Comparison of ENCODE assay signal across 1 cellular context in the genomic region with DNA sequence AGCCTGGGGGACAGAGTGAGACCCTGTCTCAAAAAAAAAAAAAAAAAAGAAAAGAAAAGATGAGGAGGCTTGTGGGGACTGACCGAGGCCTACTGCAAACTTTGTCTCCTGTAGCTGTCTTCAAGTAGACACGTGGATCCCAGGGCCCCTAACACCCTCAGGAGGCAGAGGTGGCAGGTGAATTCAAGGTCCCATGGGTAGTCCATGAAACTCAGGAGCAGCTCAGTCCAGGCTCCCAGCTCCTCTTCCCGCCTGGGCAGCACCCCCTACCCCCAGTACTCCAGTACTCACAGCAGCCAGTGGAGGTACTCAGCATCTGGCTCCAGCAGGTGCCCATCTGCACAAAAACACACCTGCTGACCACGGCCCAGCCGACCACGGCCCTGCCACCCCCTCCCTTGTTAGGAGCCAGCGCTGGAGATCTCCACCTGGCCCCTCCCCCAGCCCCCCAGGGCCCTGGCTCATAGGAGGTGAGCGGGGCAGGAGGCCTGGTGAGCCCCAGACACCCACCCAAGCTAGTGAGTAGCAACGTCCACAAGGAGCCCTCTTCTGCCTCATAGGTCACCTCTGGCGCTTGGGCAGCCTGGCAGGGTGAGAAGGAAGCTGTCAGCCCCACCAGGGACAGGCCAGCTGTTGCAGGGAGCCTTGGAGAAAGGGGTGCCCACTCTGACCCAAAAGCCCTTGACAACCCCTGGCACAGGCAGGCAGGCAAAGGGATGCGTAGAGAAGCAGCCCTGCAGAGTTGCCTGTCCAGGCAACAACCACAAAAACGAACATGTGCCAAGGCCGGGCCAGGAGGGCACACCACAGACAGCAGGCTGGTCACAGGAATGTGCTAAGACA.
TF ChIP-seq lines count a peak whose summit lies in the region.

No MANE protein-coding gene starts in this region.

TF ChIP-seq in H1, 55 proteins besides CTCF, POLR2A, EP300 and RAD21:
- no peak for TF ChIP-seq KDM4A (IDR thresholded peaks at IDR 0.05; ENCODE audit: low read depth, low read length, severe bottlenecking)
- no peak for TF ChIP-seq PHF8 (conservative IDR thresholded peaks at IDR 0.05; ENCODE audit: low read depth, low read length)
- no peak for TF ChIP-seq SIX5 (IDR thresholded peaks at IDR 0.05; ENCODE audit: low read depth, low read length)
- TF ChIP-seq, protein P1, sequence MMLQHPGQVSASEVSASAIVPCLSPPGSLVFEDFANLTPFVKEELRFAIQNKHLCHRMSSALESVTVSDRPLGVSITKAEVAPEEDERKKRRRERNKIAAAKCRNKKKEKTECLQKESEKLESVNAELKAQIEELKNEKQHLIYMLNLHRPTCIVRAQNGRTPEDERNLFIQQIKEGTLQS (IDR thresholded peaks at IDR 0.05; ENCODE audit: insufficient read depth, low read depth, low read length), result no peak
- TF ChIP-seq SIRT6 (IDR thresholded peaks at IDR 0.05; ENCODE audit: low read length), result no peak
- TF ChIP-seq CHD7 (IDR thresholded peaks at IDR 0.05; ENCODE audit: insufficient replicate concordance, low read length), result no peak
- TF ChIP-seq BCL11A (IDR thresholded peaks at IDR 0.05; ENCODE audit: low read depth in 2 of 2, low read length in 2 of 2), result no peak
- TF ChIP-seq, protein P2, sequence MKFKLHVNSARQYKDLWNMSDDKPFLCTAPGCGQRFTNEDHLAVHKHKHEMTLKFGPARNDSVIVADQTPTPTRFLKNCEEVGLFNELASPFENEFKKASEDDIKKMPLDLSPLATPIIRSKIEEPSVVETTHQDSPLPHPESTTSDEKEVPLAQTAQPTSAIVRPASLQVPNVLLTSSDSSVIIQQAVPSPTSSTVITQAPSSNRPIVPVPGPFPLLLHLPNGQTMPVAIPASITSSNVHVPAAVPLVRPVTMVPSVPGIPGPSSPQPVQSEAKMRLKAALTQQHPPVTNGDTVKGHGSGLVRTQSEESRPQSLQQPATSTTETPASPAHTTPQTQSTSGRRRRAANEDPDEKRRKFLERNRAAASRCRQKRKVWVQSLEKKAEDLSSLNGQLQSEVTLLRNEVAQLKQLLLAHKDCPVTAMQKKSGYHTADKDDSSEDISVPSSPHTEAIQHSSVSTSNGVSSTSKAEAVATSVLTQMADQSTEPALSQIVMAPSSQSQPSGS (IDR thresholded peaks at IDR 0.05; ENCODE audit: low read length), result no peak
- TF ChIP-seq JUN (IDR thresholded peaks at IDR 0.05; ENCODE audit: low read depth, low read length), result no peak
- TF ChIP-seq SIN3A (conservative IDR thresholded peaks at IDR 0.05 in 1 of 2, IDR thresholded peaks at IDR 0.05 in 1 of 2; ENCODE audit: low read depth in 1 of 2, low read length in 2 of 2), result no peak
- TF ChIP-seq ASH2L (IDR thresholded peaks at IDR 0.05; ENCODE audit: low read length), result no peak
- TF ChIP-seq RBBP5 (IDR thresholded peaks at IDR 0.05; ENCODE audit: borderline replicate concordance, low read depth, low read length), result no peak
- TF ChIP-seq TAF7 (optimal IDR thresholded peaks at IDR 0.05; ENCODE audit: borderline replicate concordance, low read depth, low read length), result no peak
- TF ChIP-seq E2F6 (IDR thresholded peaks at IDR 0.05), result no peak
TF ChIP-seq in H1: peak in this region for 0.
